19 cellular contexts compared by ENCODE assay signal in genomic region chr14:104419865-104420458, GRCh38.
DNase-seq lines count a peak whose midpoint lies in the region; ATAC-seq, FAIRE-seq and TF ChIP-seq lines count a peak whose summit lies in the region.
"Had no signal": no experiment of that assay in that cellular context is flagged by ENCODE, and none has a peak within 500 bp of the region (broad histone marks: within the 10 kb centered on the region; RNA-seq: fewer than 3 reads in every experiment).

No MANE protein-coding gene starts in this region.

- H3K36me3 Mint-ChIP-seq in activated CD4-positive, alpha-beta memory T cell treated with anti-CD3 and anti-CD28 coated beads for 36 hours = no peaks in the 10 kb centered on the region
- H3K36me3 Mint-ChIP-seq: CD14-positive monocyte had no signal

- H3K9me3 ChIP-seq in OCI-LY3 (ENCODE audit: insufficient read depth, low read length) (no peaks in the 10 kb centered on the region), lung (ENCODE audit: control insufficient read depth in 2 of 2, insufficient read depth in 1 of 2, low read length in 1 of 2) (no peaks in the 10 kb centered on the region), upper lobe of right lung (no peaks in the 10 kb centered on the region), right lobe of liver (no peaks in the 10 kb centered on the region)
- H3K9me3 ChIP-seq: Caco-2 had no signal

- 72 to 78% methylated on average over 6 of the region's 6 CpGs for WGBS in lung, 2 donors
- WGBS in right lobe of liver (ENCODE audit: insufficient coverage, low coverage, low lambda C conversion rate, missing lambda C conversion rate) = 50% methylated on average over 6 of the region's 6 CpGs

- CTCF ChIA-PET in activated CD4-positive, alpha-beta memory T cell treated with anti-CD3 and anti-CD28 coated beads for 36 hours (lab: Charles Lee) = no interaction called here

- TF ChIP-seq CTCF in GM06990 (IDR thresholded peaks at IDR 0.05; ENCODE audit: insufficient read depth, low read length, poor library complexity, severe bottlenecking) (no peak), OCI-LY3 (IDR thresholded peaks at IDR 0.05; ENCODE audit: low read depth, low read length) (no peak), lung (IDR thresholded peaks at IDR 0.05; ENCODE audit: control extremely low read depth, extremely low read depth) (no peak), upper lobe of right lung (IDR thresholded peaks at IDR 0.05) (no peak), right lobe of liver (IDR thresholded peaks at IDR 0.05) (no peak)

- ATAC-seq in lung (ENCODE audit: insufficient read depth, low FRiP score) (no peak), HG03469 (IDR thresholded peaks at IDR 0.05; ENCODE audit: unreplicated experiment) (no peak), upper lobe of right lung (no peak), right lobe of liver (no peak)

- no peaks in the 10 kb centered on the region for H3K27me3 ChIP-seq in GM06990 (replicated peaks; ENCODE audit: control insufficient read depth, insufficient read depth, low read length)
- H3K27me3 ChIP-seq in OCI-LY3 (ENCODE audit: low read depth, low read length) = peaks cover 5% of the 10 kb centered on the region; the same call in 1 of the 2 replicates
- no peaks in the 10 kb centered on the region for H3K27me3 ChIP-seq in lung (ENCODE audit: control insufficient read depth, insufficient read depth)
- no peaks in the 10 kb centered on the region for H3K27me3 ChIP-seq in upper lobe of right lung
- H3K27me3 ChIP-seq in right lobe of liver = no peaks in the 10 kb centered on the region

- peaks cover 6% of the 10 kb centered on the region for H3K27me3 Mint-ChIP-seq in activated CD4-positive, alpha-beta memory T cell treated with anti-CD3 and anti-CD28 coated beads for 36 hours

- H3K9ac ChIP-seq in OCI-LY3 (ENCODE audit: low read length) = no peak overlapping the region

- peak; percentile 43 for DNase-seq in GM06990 (ENCODE audit: extremely low read depth, insufficient read length)
- DNase-seq in GM18507 (ENCODE audit: extremely low spot score, insufficient read length, low read depth) = no peak
- DNase-seq in lung (ENCODE audit: low spot score) = peak; percentile 13
- DNase-seq in upper lobe of right lung = no peak
- DNase-seq in activated CD4-positive, alpha-beta memory T cell treated with anti-CD3 and anti-CD28 coated beads for 36 hours = no peak
- no peak for DNase-seq in right lobe of liver
- DNase-seq: Caco-2, DMS79, GOT3, HFFc6, KG1, NCI-H1092, NCI-H187, NCI-H774, SIG-M5 had no signal

- H3K4me1 ChIP-seq in OCI-LY3 (ENCODE audit: low read length) = peaks cover 8% of the 10 kb centered on the region
- H3K4me1 ChIP-seq in lung (ENCODE audit: control insufficient read depth in 2 of 2, insufficient read depth in 2 of 2, low read length in 2 of 2) = no peaks in the 10 kb centered on the region
- H3K4me1 ChIP-seq in upper lobe of right lung = no peaks in the 10 kb centered on the region
- H3K4me1 ChIP-seq in right lobe of liver = no peaks in the 10 kb centered on the region
- H3K4me1 ChIP-seq: Caco-2 had no signal

- H3K27ac ChIP-seq in OCI-LY3 (ENCODE audit: low read length) (peak overlapping the region; percentile 2; the same call in 1 of the 2 replicates), lung (ENCODE audit: low read depth in 1 of 2, low read length in 1 of 2) (no peak overlapping the region), upper lobe of right lung (no peak overlapping the region), right lobe of liver (no peak overlapping the region)

- intact Hi-C loops in upper lobe of right lung (cut with DNase I) (no loop called here), right lobe of liver (cut with DNase I) (no loop called here)
- intact Hi-C loops in activated CD4-positive, alpha-beta memory T cell treated with anti-CD3 and anti-CD28 coated beads for 36 hours (cut with micrococcal nuclease) = no loop called here

- H3K9me3 Mint-ChIP-seq in activated CD4-positive, alpha-beta memory T cell treated with anti-CD3 and anti-CD28 coated beads for 36 hours = no peaks in the 10 kb centered on the region

- FAIRE-seq in GM18507 (lab: Jason Lieb, UNC) = peak; percentile 5
- FAIRE-seq: RCC 7860 had no signal

- H3K4me2 ChIP-seq in OCI-LY3 (ENCODE audit: low read length) = peak overlapping the region; percentile 63

- H2AFZ ChIP-seq in OCI-LY3 (ENCODE audit: low read depth, low read length) = peak overlapping the region; percentile 71

- no peak overlapping the region for H3K27ac Mint-ChIP-seq in activated CD4-positive, alpha-beta memory T cell treated with anti-CD3 and anti-CD28 coated beads for 36 hours
- H3K27ac Mint-ChIP-seq: CD14-positive monocyte, HFFc6 had no signal

- H3K79me2 ChIP-seq in OCI-LY3 (ENCODE audit: low read length) = no peaks in the 10 kb centered on the region

- H3K4me3 Mint-ChIP-seq in activated CD4-positive, alpha-beta memory T cell treated with anti-CD3 and anti-CD28 coated beads for 36 hours = no peak overlapping the region
- H3K4me3 Mint-ChIP-seq: CD14-positive monocyte, HFFc6 had no signal

- no peak for TF ChIP-seq POLR2A in right lobe of liver (IDR thresholded peaks at IDR 0.05)

- H3K4me1 Mint-ChIP-seq in activated CD4-positive, alpha-beta memory T cell treated with anti-CD3 and anti-CD28 coated beads for 36 hours (ENCODE audit: low read depth) = no peaks in the 10 kb centered on the region
- H3K4me1 Mint-ChIP-seq: CD14-positive monocyte had no signal

- H4K20me1 ChIP-seq in OCI-LY3 (ENCODE audit: insufficient read depth, low read length) = no peaks in the 10 kb centered on the region

- H3K4me3 ChIP-seq in GM06990 (replicated peaks; ENCODE audit: low read depth, low read length) (peak overlapping the region; percentile 22), OCI-LY3 (ENCODE audit: low read length) (peak overlapping the region; percentile 27), lung (no peak overlapping the region), upper lobe of right lung (no peak overlapping the region), right lobe of liver (no peak overlapping the region)

- H3K36me3 ChIP-seq in GM06990 (ENCODE audit: control insufficient read depth, insufficient read depth, low read length) (no peaks in the 10 kb centered on the region), OCI-LY3 (replicated peaks; ENCODE audit: low read depth, low read length) (no peaks in the 10 kb centered on the region), lung (ENCODE audit: control insufficient read depth in 2 of 2, insufficient read depth in 2 of 2, low read length in 2 of 2) (no peaks in the 10 kb centered on the region), upper lobe of right lung (no peaks in the 10 kb centered on the region), right lobe of liver (no peaks in the 10 kb centered on the region)

- POLR2A ChIA-PET in activated CD4-positive, alpha-beta memory T cell treated with anti-CD3 and anti-CD28 coated beads for 36 hours (lab: Charles Lee) = no interaction called here

Comparison
In these comparisons a context has a peak if more than half of its experiments do, and no peak if none do; other contexts are left out.
1. DNase-seq: peak in GM06990 (single experiment) and lung (single experiment); none in GM18507 (single experiment), upper lobe of right lung (single experiment), activated CD4-positive, alpha-beta memory T cell treated with anti-CD3 and anti-CD28 coated beads for 36 hours (single experiment) and right lobe of liver (0 of 3).
2. H3K4me3 ChIP-seq: peak in GM06990 (single experiment) and OCI-LY3 (single experiment); none in lung (single experiment), upper lobe of right lung (single experiment) and right lobe of liver (0 of 3).